ENCODE assay signal across 1 cellular context in genomic region chrX:22040184-22040583, GRCh38.
TF ChIP-seq lines count a peak whose summit lies in the region.

No MANE protein-coding gene starts in this region.

TF ChIP-seq in HepG2, 621 proteins besides CTCF, POLR2A, EP300 and RAD21:
- TF ChIP-seq, protein P1, sequence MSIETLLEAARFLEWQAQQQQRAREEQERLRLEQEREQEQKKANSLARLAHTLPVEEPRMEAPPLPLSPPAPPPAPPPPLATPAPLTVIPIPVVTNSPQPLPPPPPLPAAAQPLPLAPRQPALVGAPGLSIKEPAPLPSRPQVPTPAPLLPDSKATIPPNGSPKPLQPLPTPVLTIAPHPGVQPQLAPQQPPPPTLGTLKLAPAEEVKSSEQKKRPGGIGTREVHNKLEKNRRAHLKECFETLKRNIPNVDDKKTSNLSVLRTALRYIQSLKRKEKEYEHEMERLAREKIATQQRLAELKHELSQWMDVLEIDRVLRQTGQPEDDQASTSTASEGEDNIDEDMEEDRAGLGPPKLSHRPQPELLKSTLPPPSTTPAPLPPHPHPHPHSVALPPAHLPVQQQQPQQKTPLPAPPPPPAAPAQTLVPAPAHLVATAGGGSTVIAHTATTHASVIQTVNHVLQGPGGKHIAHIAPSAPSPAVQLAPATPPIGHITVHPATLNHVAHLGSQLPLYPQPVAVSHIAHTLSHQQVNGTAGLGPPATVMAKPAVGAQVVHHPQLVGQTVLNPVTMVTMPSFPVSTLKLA (IDR thresholded peaks at IDR 0.05): peak; percentile 87
- TF ChIP-seq GTF2F1 (IDR thresholded peaks at IDR 0.05; ENCODE audit: low read length): no peak
TF ChIP-seq in HepG2: peak in this region for 1.
